In the genomic region with DNA sequence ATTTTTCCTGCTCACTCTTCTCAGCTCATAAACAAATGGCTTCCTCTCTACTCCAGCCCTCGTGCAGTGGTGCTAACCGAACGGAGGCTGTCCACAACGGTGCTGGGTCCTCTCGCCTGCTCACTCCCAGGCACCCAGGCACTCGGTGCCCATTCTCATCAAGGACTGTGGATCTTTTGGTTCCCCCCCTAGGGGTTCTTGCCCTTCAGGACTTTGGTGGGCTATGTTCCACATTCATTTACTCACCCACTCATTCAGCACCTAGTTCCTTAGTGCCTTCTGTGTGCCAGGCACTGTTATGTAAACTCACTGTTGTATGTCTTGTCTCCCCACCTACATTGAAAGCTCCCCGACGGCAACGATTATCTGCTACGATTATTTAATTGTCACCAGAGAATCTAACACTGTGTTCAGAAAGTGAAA, we compare ENCODE assay signal across 10 cellular contexts.
A peak's percentile ranks its signal among the peaks of the same experiment; 100 is the strongest.
DNase-seq lines count a peak whose midpoint lies in the region; ATAC-seq, FAIRE-seq and TF ChIP-seq lines count a peak whose summit lies in the region.
"Had no signal": no experiment of that assay in that cellular context is flagged by ENCODE, and none has a peak within 500 bp of the region (broad histone marks: within the 10 kb centered on the region; RNA-seq: fewer than 3 reads in every experiment).

No MANE protein-coding gene starts in this region.

- peaks cover 0 to 4% (median 0%) of the 10 kb centered on the region in 5 donors for H3K9me3 Mint-ChIP-seq in CD8-positive, alpha-beta memory T cell
- H3K9me3 Mint-ChIP-seq in T-helper 2 cell treated with Interferon-gamma antibody and Interleukin-4, amounts not matched to agents 5 μg/mL and 100 μg/mL, for 36 hours, result no peaks in the 10 kb centered on the region
- peaks cover 0 to 3% of the 10 kb centered on the region in 2 donors for H3K9me3 Mint-ChIP-seq in stimulated activated naive B cell treated with anti-CD40 and anti-IgM and Interleukin-4, amounts not matched to agents 10 μg/mL and 1 μg/mL and 100 μg/mL, for 72 hours

- intact Hi-C loops in sciatic nerve (cut with DNase I), result no loop called here

- no peaks in the 10 kb centered on the region for H3K27me3 ChIP-seq in CD8-positive, alpha-beta memory T cell (ENCODE audit: insufficient read depth, low read length, poor library complexity, severe bottlenecking)

- peaks cover 11 to 82% (median 15%) of the 10 kb centered on the region in 3 donors for H3K36me3 Mint-ChIP-seq in CD8-positive, alpha-beta memory T cell
- H3K36me3 Mint-ChIP-seq in T-helper 2 cell treated with Interferon-gamma antibody and Interleukin-4, amounts not matched to agents 5 μg/mL and 100 μg/mL, for 36 hours (ENCODE audit: low read depth), result peaks cover 20% of the 10 kb centered on the region
- peaks cover 35 to 49% of the 10 kb centered on the region in 2 donors for H3K36me3 Mint-ChIP-seq in stimulated activated naive B cell treated with anti-CD40 and anti-IgM and Interleukin-4, amounts not matched to agents 10 μg/mL and 1 μg/mL and 100 μg/mL, for 72 hours

- TF ChIP-seq CTCF in GM13976 (IDR thresholded peaks at IDR 0.05; ENCODE audit: borderline replicate concordance, control extremely low read depth, extremely low read depth, insufficient read depth, missing control alignments), result no peak

- POLR2A ChIA-PET in CD8-positive, alpha-beta memory T cell (lab: Charles Lee), result interaction anchor here (0.9 to 2.9 kb wide), 10 partner anchors 9 to 114 kb away, joined by 3 to 10 read pairs (median 6); partner anchors contain the start of gene FYN

- ATAC-seq in sciatic nerve, result peak; percentile 14
- ATAC-seq in stimulated activated naive B cell treated with anti-CD40 and anti-IgM and Interleukin-4, amounts not matched to agents 10 μg/mL and 1 μg/mL and 100 μg/mL, for 72 hours (replicated peaks), result no peak
- ATAC-seq in HG03097 (IDR thresholded peaks at IDR 0.05; ENCODE audit: low FRiP score, unreplicated experiment), result no peak
- ATAC-seq: psoas muscle had no signal

- no peaks in the 10 kb centered on the region for H3K9me3 ChIP-seq in CD8-positive, alpha-beta memory T cell (ENCODE audit: low read length)
- H3K9me3 ChIP-seq: psoas muscle had no signal

- H3K4me3 Mint-ChIP-seq in CD8-positive, alpha-beta memory T cell, result peak overlapping the region; percentile 96 to 99 (median 96)
- peak overlapping the region; percentile 80 for H3K4me3 Mint-ChIP-seq in T-helper 2 cell treated with Interferon-gamma antibody and Interleukin-4, amounts not matched to agents 5 μg/mL and 100 μg/mL, for 36 hours
- no peak overlapping the region for H3K4me3 Mint-ChIP-seq in stimulated activated naive B cell treated with anti-CD40 and anti-IgM and Interleukin-4, amounts not matched to agents 10 μg/mL and 1 μg/mL and 100 μg/mL, for 72 hours

- H3K36me3 ChIP-seq in CD8-positive, alpha-beta memory T cell (ENCODE audit: insufficient read depth, low read length), result no peaks in the 10 kb centered on the region

- H3K27ac Mint-ChIP-seq in CD8-positive, alpha-beta memory T cell, result peak overlapping the region; percentile 96 to 100 (median 100)
- peak overlapping the region; percentile 94 for H3K27ac Mint-ChIP-seq in T-helper 2 cell treated with Interferon-gamma antibody and Interleukin-4, amounts not matched to agents 5 μg/mL and 100 μg/mL, for 36 hours
- H3K27ac Mint-ChIP-seq in stimulated activated naive B cell treated with anti-CD40 and anti-IgM and Interleukin-4, amounts not matched to agents 10 μg/mL and 1 μg/mL and 100 μg/mL, for 72 hours, result no peak overlapping the region

- peak in 1 of 5 donors; percentile 57 for DNase-seq in CD8-positive, alpha-beta memory T cell
- peak; percentile 41 for DNase-seq in T-helper 2 cell treated with Interferon-gamma antibody and Interleukin-4, amounts not matched to agents 5 μg/mL and 100 μg/mL, for 36 hours (ENCODE audit: low spot score)
- DNase-seq in sciatic nerve (ENCODE audit: low spot score) (no peak), GM13976 (ENCODE audit: low spot score) (no peak), NCI-H226 (no peak)
- DNase-seq in stimulated activated naive B cell treated with anti-CD40 and anti-IgM and Interleukin-4, amounts not matched to agents 10 μg/mL and 1 μg/mL and 100 μg/mL, for 72 hours, result no peak
- DNase-seq: NCI-H146, psoas muscle had no signal

- FAIRE-seq in endometrium (lab: Jason Lieb, UNC), result peak; percentile 46

- CTCF ChIA-PET in CD8-positive, alpha-beta memory T cell (lab: Charles Lee), result interaction anchor here (1.0 to 4.1 kb wide), 15 partner anchors 11 to 284 kb away, joined by 3 to 19 read pairs (median 4); no protein-coding TSS in a partner anchor

- H3K27ac ChIP-seq in CD8-positive, alpha-beta memory T cell (ENCODE audit: low read depth, low read length), result peak overlapping the region; percentile 93
- H3K27ac ChIP-seq: psoas muscle had no signal

- peaks cover 0 to 4% of the 10 kb centered on the region in 2 donors for H3K27me3 Mint-ChIP-seq in CD8-positive, alpha-beta memory T cell
- no peaks in the 10 kb centered on the region for H3K27me3 Mint-ChIP-seq in T-helper 2 cell treated with Interferon-gamma antibody and Interleukin-4, amounts not matched to agents 5 μg/mL and 100 μg/mL, for 36 hours (ENCODE audit: low read depth)
- H3K27me3 Mint-ChIP-seq in stimulated activated naive B cell treated with anti-CD40 and anti-IgM and Interleukin-4, amounts not matched to agents 10 μg/mL and 1 μg/mL and 100 μg/mL, for 72 hours, result no peaks in the 10 kb centered on the region

- peaks cover 67 to 92% (median 79%) of the 10 kb centered on the region in 3 donors for H3K4me1 Mint-ChIP-seq in CD8-positive, alpha-beta memory T cell
- peaks cover 75% of the 10 kb centered on the region for H3K4me1 Mint-ChIP-seq in T-helper 2 cell treated with Interferon-gamma antibody and Interleukin-4, amounts not matched to agents 5 μg/mL and 100 μg/mL, for 36 hours (ENCODE audit: low read depth)
- peaks cover 45 to 69% of the 10 kb centered on the region in 2 donors for H3K4me1 Mint-ChIP-seq in stimulated activated naive B cell treated with anti-CD40 and anti-IgM and Interleukin-4, amounts not matched to agents 10 μg/mL and 1 μg/mL and 100 μg/mL, for 72 hours

- in situ Hi-C loops in GM13976 (cut with MboI; ENCODE audit: low sequenced_read_pairs, unreplicated experiment), result no loop called here

- H3K4me1 ChIP-seq in CD8-positive, alpha-beta memory T cell (ENCODE audit: insufficient read depth, low read length), result peaks cover 97% of the 10 kb centered on the region
- H3K4me1 ChIP-seq: psoas muscle had no signal

- peak overlapping the region; percentile 71 for H3K4me3 ChIP-seq in CD8-positive, alpha-beta memory T cell (ENCODE audit: low read length)
- H3K4me3 ChIP-seq: psoas muscle had no signal

Comparison
In these comparisons a context has a peak if more than half of its experiments do, and no peak if none do; other contexts are left out.
1. H3K4me3 Mint-ChIP-seq: peak in CD8-positive, alpha-beta memory T cell (7 of 7) and T-helper 2 cell treated with Interferon-gamma antibody and Interleukin-4, amounts not matched to agents 5 μg/mL and 100 μg/mL, for 36 hours (single experiment); none in stimulated activated naive B cell treated with anti-CD40 and anti-IgM and Interleukin-4, amounts not matched to agents 10 μg/mL and 1 μg/mL and 100 μg/mL, for 72 hours (0 of 2).